ENCODE assay signal across 28 cellular contexts in the genomic region with DNA sequence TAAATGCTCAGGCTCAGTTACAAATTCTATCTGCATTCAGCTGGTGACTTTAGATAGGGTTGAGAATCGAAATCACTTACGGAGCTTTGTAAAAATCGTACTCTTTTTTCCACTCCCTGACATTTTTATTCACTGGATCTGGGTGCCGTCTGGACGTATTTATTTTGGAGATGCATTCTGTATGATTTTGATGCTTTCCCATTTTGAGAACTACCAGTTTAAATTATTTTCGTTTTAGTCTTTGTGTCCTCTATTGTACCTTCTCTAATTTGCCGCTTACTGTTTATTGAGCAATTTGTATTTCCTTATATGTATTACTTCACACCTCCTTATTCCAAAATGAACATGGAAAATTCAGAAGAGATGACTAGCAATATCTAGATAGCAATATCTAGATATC.
"Had no signal": no experiment of that assay in that cellular context is flagged by ENCODE, and none has a peak within 500 bp of the region (broad histone marks: within the 10 kb centered on the region; RNA-seq: fewer than 3 reads in every experiment).

No MANE protein-coding gene starts in this region.

- H3K36me3 Mint-ChIP-seq: brain, WTC11 had no signal

- H3K4me3 Mint-ChIP-seq: activated CD4-positive, alpha-beta T cell treated with anti-CD3 and anti-CD28 coated beads for 36 hours; activated CD4-positive, alpha-beta T cell treated with anti-CD3 and anti-CD28 coated beads, Interleukin-2, amount 10 ng/mL, durations not matched to agents 7 days and 5 days; activated CD8-positive, alpha-beta T cell treated with anti-CD3 and anti-CD28 coated beads, Interleukin-2, amount 10 ng/mL, durations not matched to agents 7 days and 5 days; activated naive CD8-positive, alpha-beta T cell; activated naive CD8-positive, alpha-beta T cell treated with anti-CD3 and anti-CD28 coated beads, Interleukin-2, amount 50 U/mL, for 24 hours; activated T-cell treated with anti-CD3 and anti-CD28 coated beads, Interleukin-2, amount 50 U/mL, for 24 hours; brain; WTC11 had no signal

- H3K27me3 Mint-ChIP-seq: activated naive CD8-positive, alpha-beta T cell had no signal

- H3K9me3 Mint-ChIP-seq: activated naive CD8-positive, alpha-beta T cell treated with anti-CD3 and anti-CD28 coated beads, Interleukin-2, amount 50 U/mL, for 24 hours; activated T-cell treated with anti-CD3 and anti-CD28 coated beads, Interleukin-2, amount 50 U/mL, for 24 hours; activated T-helper 2 cell treated with anti-CD3 and anti-CD28 coated beads, Interferon-gamma antibody, Interleukin-2, Interleukin-4, amounts not matched to agents 10 μg/mL and 5 μg/mL and 100 μg/mL, durations not matched to agents 14 hours and 24 hours and 36 hours; brain; WTC11 had no signal

- H3K27ac Mint-ChIP-seq: activated CD4-positive, alpha-beta T cell treated with anti-CD3 and anti-CD28 coated beads for 36 hours; activated CD4-positive, alpha-beta T cell treated with anti-CD3 and anti-CD28 coated beads, Interleukin-2, amount 10 ng/mL, durations not matched to agents 7 days and 5 days; activated CD8-positive, alpha-beta T cell treated with anti-CD3 and anti-CD28 coated beads, Interleukin-2, amount 10 ng/mL, durations not matched to agents 7 days and 5 days; activated naive CD8-positive, alpha-beta T cell; activated naive CD8-positive, alpha-beta T cell treated with anti-CD3 and anti-CD28 coated beads, Interleukin-2, amount 50 U/mL, for 24 hours; activated T-cell treated with anti-CD3 and anti-CD28 coated beads, Interleukin-2, amount 50 U/mL, for 24 hours; activated T-helper 2 cell treated with anti-CD3 and anti-CD28 coated beads, Interferon-gamma antibody, Interleukin-2, Interleukin-4, amounts not matched to agents 10 μg/mL and 5 μg/mL and 100 μg/mL, durations not matched to agents 14 hours and 24 hours and 36 hours; brain; WTC11 had no signal

- DNase-seq: activated CD4-positive, alpha-beta T cell treated with anti-CD3 and anti-CD28 coated beads for 36 hours; activated CD4-positive, alpha-beta T cell treated with anti-CD3 and anti-CD28 coated beads, Interleukin-2, amount 10 ng/mL, durations not matched to agents 7 days and 5 days; activated CD4-positive, alpha-beta T cell treated with anti-CD3 and anti-CD28 coated beads, Interleukin-2, amount 50 U/mL, for 48 hours; activated CD8-positive, alpha-beta T cell treated with anti-CD3 and anti-CD28 coated beads, Interleukin-2, amount 10 ng/mL, durations not matched to agents 7 days and 5 days; activated gamma-delta T cell; activated naive CD4-positive, alpha-beta T cell treated with Interleukin-2 at 50 U/mL for 16 hours; activated naive CD8-positive, alpha-beta T cell treated with anti-CD3 and anti-CD28 coated beads, Interleukin-2, amount 50 U/mL, for 24 hours; activated T-cell treated with anti-CD3 and anti-CD28 coated beads, Interleukin-2, amount 50 U/mL, for 24 hours; anterior cingulate cortex; central memory CD4-positive, alpha-beta T cell; NCI-H1092 treated with DMSO at 0.1 percent for 48 hours; NCI-H1417; NCI-H146; NCI-H187; NCI-H2029 treated with DMSO at 0.1 percent for 48 hours; NCI-H2107; NCI-H2171; NCI-H510A; NCI-H526; NCI-H748 treated with DMSO at 0.1 percent for 48 hours; NK-92 treated with Interleukin-12 subunit alpha and Interleukin-12 subunit beta, amount 100 ng/mL, for 24 hours; Right ventricle myocardium superior; T1000 had no signal

- H3K4me1 Mint-ChIP-seq: brain, WTC11 had no signal

- ATAC-seq: activated CD4-positive, alpha-beta T cell treated with anti-CD3 and anti-CD28 coated beads for 36 hours; activated CD4-positive, CD25-positive, alpha-beta regulatory T cell treated with anti-CD3 and anti-CD28 coated beads, Interleukin-2, amount 50 U/mL, for 24 hours; activated CD8-positive, alpha-beta T cell treated with anti-CD3 and anti-CD28 coated beads, Interleukin-2, amount 10 ng/mL, durations not matched to agents 7 days and 5 days; activated naive CD8-positive, alpha-beta T cell treated with anti-CD3 and anti-CD28 coated beads, Interleukin-2, amount 50 U/mL, for 24 hours; WTC11 had no signal
